In the genomic region with DNA sequence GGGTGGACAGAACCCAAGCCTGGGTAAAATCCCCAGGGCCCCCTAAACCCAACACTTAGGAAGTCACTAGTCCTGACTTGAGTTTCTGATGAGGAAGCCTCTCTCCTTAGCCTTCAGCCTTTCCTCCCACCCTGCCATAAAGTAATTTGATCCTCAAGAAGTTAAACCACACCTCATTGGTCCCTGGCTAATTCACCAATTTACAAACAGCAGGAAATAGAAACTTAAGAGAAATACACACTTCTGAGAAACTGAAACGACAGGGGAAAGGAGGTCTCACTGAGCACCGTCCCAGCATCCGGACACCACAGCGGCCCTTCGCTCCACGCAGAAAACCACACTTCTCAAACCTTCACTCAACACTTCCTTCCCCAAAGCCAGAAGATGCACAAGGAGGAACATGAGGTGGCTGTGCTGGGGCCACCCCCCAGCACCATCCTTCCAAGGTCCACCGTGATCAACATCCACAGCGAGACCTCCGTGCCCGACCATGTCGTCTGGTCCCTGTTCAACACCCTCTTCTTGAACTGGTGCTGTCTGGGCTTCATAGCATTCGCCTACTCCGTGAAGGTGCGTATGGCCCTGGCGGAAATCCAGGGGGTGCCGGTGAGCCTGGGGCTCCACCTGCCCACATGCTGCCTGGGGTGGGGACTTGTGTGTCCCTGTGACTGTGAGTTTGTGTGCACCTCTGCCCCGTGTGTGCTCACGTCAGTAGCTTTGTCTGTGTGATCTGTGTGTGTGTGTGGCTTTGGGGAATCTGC, we compare ENCODE assay signal across 8 cellular contexts. TPM values are rescaled to one million over a fixed set of nuclear protein-coding genes. Genes with fewer than 3 reads are reported as not detected.
A peak's percentile ranks its signal among the peaks of the same experiment; 100 is the strongest.
DNase-seq lines count a peak whose midpoint lies in the region; ATAC-seq, FAIRE-seq and TF ChIP-seq lines count a peak whose summit lies in the region.

A gene (plus strand): TSS at position 254 of the 761 bp plus-strand sequence. CDS start 131 bp downstream, at position 385.

- FAIRE-seq in H54 (lab: Jason Lieb, UNC) = no peak

- peak within 1 kb of the TSS; percentile 73 for H3K4me3 ChIP-seq in NB4 (ENCODE audit: low read depth, low read length)

- peak; percentile 40 for ATAC-seq in GM19324 (IDR thresholded peaks at IDR 0.05; ENCODE audit: low FRiP score, unreplicated experiment)
- ATAC-seq in Right ventricle myocardium inferior = peak; percentile 18

- DNase-seq in AML-193 (lab: John Stamatoyannopoulos, UW) (peak; percentile 63 to 64), NB4 (ENCODE audit: low read depth) (peak; percentile 87), Right ventricle myocardium inferior (ENCODE audit: missing footprints) (peak; percentile 68), posterior vena cava (ENCODE audit: low spot score) (peak; percentile 80), H54 (ENCODE audit: insufficient read length, low spot score) (no peak), NCI-H1092 treated with DMSO at 0.1 percent for 48 hours (lab: John Stamatoyannopoulos, UW) (no peak)
- DNase-seq in activated naive CD4-positive, alpha-beta T cell treated with anti-CD3 and anti-CD28 coated beads, Interleukin-2, amount 50 U/mL, for 16 hours = peak; percentile 48

- TF ChIP-seq POLR2A in NB4 (IDR thresholded peaks at IDR 0.05; ENCODE audit: extremely low read depth, insufficient read length) = peak; percentile 80
- TF ChIP-seq POLR2A in H54 (IDR thresholded peaks at IDR 0.05; ENCODE audit: low read depth, low read length) = no peak

- no peak for TF ChIP-seq CTCF in NB4 (IDR thresholded peaks at IDR 0.05; ENCODE audit: low read depth, low read length)

- intact Hi-C loops in Right ventricle myocardium inferior (cut with DNase I) (loop anchor here (2.0 kb wide), 1 partner anchor 41 kb away; no protein-coding TSS in a partner anchor), posterior vena cava (cut with DNase I) (no loop called here)

RNA-seq across cellular contexts. Expression of the gene that starts here (rescaled TPM):
- total RNA-seq in Right ventricle myocardium inferior (125 TPM), posterior vena cava (100 to 1,000 TPM; 205 to 275 TPM)

Comparison
In these comparisons a context has a peak if more than half of its experiments do, and no peak if none do; other contexts are left out.
1. DNase-seq: peak in AML-193 (2 of 2), NB4 (single experiment), activated naive CD4-positive, alpha-beta T cell treated with anti-CD3 and anti-CD28 coated beads, Interleukin-2, amount 50 U/mL, for 16 hours (single experiment), Right ventricle myocardium inferior (single experiment) and posterior vena cava (single experiment); none in H54 (single experiment) and NCI-H1092 treated with DMSO at 0.1 percent for 48 hours (single experiment).